12 cellular contexts compared by ENCODE assay signal in the genomic region with DNA sequence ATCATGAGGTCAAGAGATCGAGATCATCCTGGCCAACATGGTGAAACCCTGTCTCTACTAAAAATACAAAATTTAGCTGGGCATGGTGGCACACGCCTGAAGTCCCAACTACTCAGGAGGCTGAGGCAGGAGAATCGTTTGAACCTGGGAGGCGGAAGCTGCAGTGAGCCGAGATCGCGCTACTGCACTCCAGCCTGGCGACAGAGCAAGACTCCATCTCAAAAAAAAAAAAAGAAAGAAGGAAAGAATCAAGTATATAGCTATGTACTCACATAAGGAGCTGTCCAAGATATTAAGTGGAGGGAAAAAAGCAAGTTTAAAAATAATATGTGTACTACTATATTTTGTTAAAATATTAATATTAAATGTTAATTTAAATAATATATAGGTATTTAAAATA. TPM values are rescaled to one million over a fixed set of nuclear protein-coding genes. Genes with fewer than 3 reads are reported as not detected.
DNase-seq lines count a peak whose midpoint lies in the region; ATAC-seq, FAIRE-seq and TF ChIP-seq lines count a peak whose summit lies in the region.
"Not testable (repeated sequence)": the region's sequence is repeated elsewhere in the genome, so short reads cannot be mapped to it uniquely, and the experiment has no call there.
"Had no signal": no experiment of that assay in that cellular context is flagged by ENCODE, and none has a peak within 500 bp of the region (broad histone marks: within the 10 kb centered on the region; RNA-seq: fewer than 3 reads in every experiment).

No MANE protein-coding gene starts in this region.

- TF ChIP-seq POLR2A in A549 (IDR thresholded peaks at IDR 0.05; ENCODE audit: low read length) = not testable (repeated sequence)

- H3K9ac ChIP-seq in adipocyte (ENCODE audit: low read length) = not testable (repeated sequence)

- not testable (repeated sequence) for H3K36me3 Mint-ChIP-seq in GM23338 (ENCODE audit: low read depth)

- H3K27me3 ChIP-seq in GM23338 (ENCODE audit: insufficient read depth); adipocyte (replicated peaks; ENCODE audit: control insufficient read depth, insufficient read depth, low read length): not testable (repeated sequence)

- not testable (repeated sequence) for H3F3A ChIP-seq in GM23338 (replicated peaks; ENCODE audit: low read depth)

- not testable (repeated sequence) for H3K4me3 Mint-ChIP-seq in GM23338

- FAIRE-seq in A549 (lab: Jason Lieb, UNC) = not testable (repeated sequence)

- H3K27ac Mint-ChIP-seq in GM23338 = not testable (repeated sequence)

- H3K9me3 ChIP-seq in A549; adipocyte (ENCODE audit: control insufficient read depth, low read length): not testable (repeated sequence)

- H3K27ac ChIP-seq in A549; GM23338 (ENCODE audit: low read depth): not testable (repeated sequence)

- not testable (repeated sequence) for DNase-seq in A549 (ENCODE audit: low read depth in 1 of 2, low spot score in 1 of 2); GM23338 (ENCODE audit: low spot score)
- DNase-seq in M059J (ENCODE audit: low read depth) = peak; percentile 10
- DNase-seq in adipocyte (ENCODE audit: low read depth) = peak; percentile 39
- DNase-seq in epithelial cell of esophagus (ENCODE audit: low read depth) = peak; percentile 9
- peak; percentile 5 for DNase-seq in fibroblast of villous mesenchyme (ENCODE audit: low read depth)
- peak; percentile 16 for DNase-seq in renal cortical epithelial cell (ENCODE audit: low read depth)

- TF ChIP-seq RAD21 in A549 (conservative IDR thresholded peaks at IDR 0.05 in 1 of 2, IDR thresholded peaks at IDR 0.05 in 1 of 2) = not testable (repeated sequence)

- H2AFZ ChIP-seq in GM23338 = not testable (repeated sequence)

- CTCF ChIA-PET in A549 (lab: Yijun Ruan, JAX) = not testable (repeated sequence)

- not testable (repeated sequence) for TF ChIP-seq CTCF in A549 (IDR thresholded peaks at IDR 0.05); GM23338 (conservative IDR thresholded peaks at IDR 0.05; ENCODE audit: low read depth in 2 of 2); epithelial cell of esophagus (IDR thresholded peaks at IDR 0.05; ENCODE audit: insufficient read depth, low read depth, low read length, missing control alignments); fibroblast of villous mesenchyme (IDR thresholded peaks at IDR 0.05; ENCODE audit: insufficient read depth, low read depth, low read length)

- H3K4me1 ChIP-seq in A549; GM23338 (ENCODE audit: insufficient read depth); adipocyte (ENCODE audit: control insufficient read depth, insufficient read depth, low read length): not testable (repeated sequence)

- WGBS in A549 (ENCODE audit: missing lambda C conversion rate) = 17% methylated on average over 8 of the region's 8 CpGs

- H3K36me3 ChIP-seq in GM23338 (ENCODE audit: insufficient read depth); adipocyte (ENCODE audit: control insufficient read depth, insufficient read depth, low read length, severe bottlenecking): not testable (repeated sequence)

- H3K9me2 ChIP-seq in GM23338 (ENCODE audit: insufficient read depth) = not testable (repeated sequence)

- not testable (repeated sequence) for H3K27me3 Mint-ChIP-seq in GM23338 (ENCODE audit: insufficient read depth, low read depth, poor library complexity)

- POLR2A ChIA-PET in A549 (lab: Yijun Ruan, JAX) = not testable (repeated sequence)

- H3K4me1 Mint-ChIP-seq in GM23338 = not testable (repeated sequence)

- not testable (repeated sequence) for H4K20me1 ChIP-seq in GM23338 (replicated peaks; ENCODE audit: insufficient read depth)

- H3K79me2 ChIP-seq in GM23338 (replicated peaks; ENCODE audit: insufficient read depth) = not testable (repeated sequence)

- not testable (repeated sequence) for TF ChIP-seq EP300 in A549 (IDR thresholded peaks at IDR 0.05)

- H3K4me2 ChIP-seq in A549, GM23338: not testable (repeated sequence)

- not testable (repeated sequence) for ATAC-seq in A549, GM23338

- not testable (repeated sequence) for H3K4me3 ChIP-seq in A549; GM23338; adipocyte (ENCODE audit: low read length); epithelial cell of esophagus (ENCODE audit: low read length); fibroblast of villous mesenchyme (ENCODE audit: low read depth, low read length)

- not testable (repeated sequence) for H3K9me3 Mint-ChIP-seq in GM23338

TF ChIP-seq in A549, 52 proteins besides CTCF, POLR2A, EP300 and RAD21:
- TF ChIP-seq, protein P1, sequence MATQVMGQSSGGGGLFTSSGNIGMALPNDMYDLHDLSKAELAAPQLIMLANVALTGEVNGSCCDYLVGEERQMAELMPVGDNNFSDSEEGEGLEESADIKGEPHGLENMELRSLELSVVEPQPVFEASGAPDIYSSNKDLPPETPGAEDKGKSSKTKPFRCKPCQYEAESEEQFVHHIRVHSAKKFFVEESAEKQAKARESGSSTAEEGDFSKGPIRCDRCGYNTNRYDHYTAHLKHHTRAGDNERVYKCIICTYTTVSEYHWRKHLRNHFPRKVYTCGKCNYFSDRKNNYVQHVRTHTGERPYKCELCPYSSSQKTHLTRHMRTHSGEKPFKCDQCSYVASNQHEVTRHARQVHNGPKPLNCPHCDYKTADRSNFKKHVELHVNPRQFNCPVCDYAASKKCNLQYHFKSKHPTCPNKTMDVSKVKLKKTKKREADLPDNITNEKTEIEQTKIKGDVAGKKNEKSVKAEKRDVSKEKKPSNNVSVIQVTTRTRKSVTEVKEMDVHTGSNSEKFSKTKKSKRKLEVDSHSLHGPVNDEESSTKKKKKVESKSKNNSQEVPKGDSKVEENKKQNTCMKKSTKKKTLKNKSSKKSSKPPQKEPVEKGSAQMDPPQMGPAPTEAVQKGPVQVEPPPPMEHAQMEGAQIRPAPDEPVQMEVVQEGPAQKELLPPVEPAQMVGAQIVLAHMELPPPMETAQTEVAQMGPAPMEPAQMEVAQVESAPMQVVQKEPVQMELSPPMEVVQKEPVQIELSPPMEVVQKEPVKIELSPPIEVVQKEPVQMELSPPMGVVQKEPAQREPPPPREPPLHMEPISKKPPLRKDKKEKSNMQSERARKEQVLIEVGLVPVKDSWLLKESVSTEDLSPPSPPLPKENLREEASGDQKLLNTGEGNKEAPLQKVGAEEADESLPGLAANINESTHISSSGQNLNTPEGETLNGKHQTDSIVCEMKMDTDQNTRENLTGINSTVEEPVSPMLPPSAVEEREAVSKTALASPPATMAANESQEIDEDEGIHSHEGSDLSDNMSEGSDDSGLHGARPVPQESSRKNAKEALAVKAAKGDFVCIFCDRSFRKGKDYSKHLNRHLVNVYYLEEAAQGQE (IDR thresholded peaks at IDR 0.05) = peak; percentile 55

TF ChIP-seq in GM23338, 12 proteins besides CTCF, POLR2A, EP300 and RAD21:
- TF ChIP-seq, protein P1 (IDR thresholded peaks at IDR 0.05; ENCODE audit: unreplicated experiment) = peak; percentile 24

RNA-seq across cellular contexts. Expression of a gene that starts 16.5 kb away (rescaled TPM):
- polyA plus RNA-seq in A549 (2011; rRNA removed) = not detected in 2 replicates
- polyA plus RNA-seq in A549 (2012; cell fraction: cytosol; rRNA removed) = not detected in 2 replicates
- polyA plus RNA-seq in A549 (2012; cell fraction: nucleus; rRNA removed) = 0.07 TPM in 1 of 2 replicates, not detected in the other
- not detected in 3 replicates for polyA plus RNA-seq in A549 (2017; fragmentation: RNase III; extraction: RNeasy Plus Mini Kit Qiagen cat#74134 plus additional on column Dnase treatment)
- polyA minus RNA-seq in A549 (2011; rRNA and poly(A)+ RNA removed) = 0.49 TPM in 1 of 2 replicates, not detected in the other
- not detected in 2 replicates for total RNA-seq in GM23338 (2014; rRNA removed; shearing (Covaris generic))
- not detected in 2 replicates for polyA plus RNA-seq in GM23338 (2016; fragmentation: Nextera tagmentation; extraction: Ambion mirVana)
- 1.8 and 4.2 TPM in 2 replicates for total RNA-seq in M059J (2014; rRNA removed; shearing (Covaris generic))
- total RNA-seq in fibroblast of villous mesenchyme = not detected in 2 replicates
- total RNA-seq in renal cortical epithelial cell = not detected in 2 replicates
- total RNA-seq: Caco-2; CD4-positive, alpha-beta T cell; H7 had no signal
- polyA plus RNA-seq: BJ, HepG2 had no signal

RNA-seq across cellular contexts. Expression of a gene that starts 29.8 kb away (rescaled TPM):
- polyA plus RNA-seq in A549 (2011; rRNA removed) (not detected in 2 replicates), A549 (2017; fragmentation: RNase III; extraction: RNeasy Plus Mini Kit Qiagen cat#74134 plus additional on column Dnase treatment) (not detected in 3 replicates), GM23338 (2016; fragmentation: Nextera tagmentation; extraction: Ambion mirVana) (not detected in 2 replicates)
- not detected in 2 replicates for polyA plus RNA-seq in A549 (2012; cell fraction: cytosol; rRNA removed)
- not detected in 2 replicates for polyA plus RNA-seq in A549 (2012; cell fraction: nucleus; rRNA removed)
- polyA minus RNA-seq in A549 (2011; rRNA and poly(A)+ RNA removed) = not detected in 2 replicates
- total RNA-seq in GM23338 (2014; rRNA removed; shearing (Covaris generic)) = not detected in 2 replicates
- 0.25 TPM in 1 of 2 replicates, not detected in the other for total RNA-seq in M059J (2014; rRNA removed; shearing (Covaris generic))
- total RNA-seq in fibroblast of villous mesenchyme (not detected in 2 replicates), renal cortical epithelial cell (not detected in 2 replicates)
- total RNA-seq: Caco-2; CD4-positive, alpha-beta T cell; H7; HepG2 had no signal
- polyA plus RNA-seq: BJ had no signal
